In genomic region chr4:152382057-152382785, GRCh38 we compare ENCODE assay signal across 8 cellular contexts.
A peak's percentile ranks its signal among the peaks of the same experiment; 100 is the strongest.
DNase-seq lines count a peak whose midpoint lies in the region; ATAC-seq and TF ChIP-seq lines count a peak whose summit lies in the region.

No MANE protein-coding gene starts in this region.

- intact Hi-C loops in CD8-positive, alpha-beta T cell (cut with DNase I, micrococcal nuclease): loop anchor here in 1 of 2 experiments (10.0 kb wide), 1 partner anchor 1267 kb away; no protein-coding TSS in a partner anchor
- intact Hi-C loops in mucosa of descending colon (cut with DNase I, micrococcal nuclease) (no loop called here), Caco-2 (cut with micrococcal nuclease; ENCODE audit: unreplicated experiment) (no loop called here)

- DNase-seq in CD8-positive, alpha-beta T cell: no peak
- DNase-seq in HFFc6 (no peak), mucosa of descending colon (no peak), NCI-H82 (lab: John Stamatoyannopoulos, UW) (no peak), pons (ENCODE audit: low spot score) (no peak), cortex of kidney (lab: John Stamatoyannopoulos, UW) (no peak), Caco-2 (no peak)
- no peak for DNase-seq in activated naive CD8-positive, alpha-beta T cell treated with anti-CD3 and anti-CD28 coated beads, Interleukin-2, amount 50 U/mL, for 24 hours

- peak overlapping the region; percentile 80 for H3K4me3 Mint-ChIP-seq in CD8-positive, alpha-beta T cell
- peak overlapping the region; percentile 73 for H3K4me3 Mint-ChIP-seq in HFFc6
- H3K4me3 Mint-ChIP-seq in activated naive CD8-positive, alpha-beta T cell treated with anti-CD3 and anti-CD28 coated beads, Interleukin-2, amount 50 U/mL, for 24 hours: peak overlapping the region; percentile 45
- H3K4me3 Mint-ChIP-seq in Caco-2 (ENCODE audit: unreplicated experiment): no peak overlapping the region

- no peaks in the 10 kb centered on the region for H3K27me3 ChIP-seq in CD8-positive, alpha-beta T cell (ENCODE audit: insufficient read depth, low read length)
- no peaks in the 10 kb centered on the region for H3K27me3 ChIP-seq in Caco-2 (replicated peaks; ENCODE audit: control insufficient read depth, insufficient read depth, low read length)

- H3K4me1 Mint-ChIP-seq in CD8-positive, alpha-beta T cell (ENCODE audit: low read depth): peaks cover 25% of the 10 kb centered on the region
- H3K4me1 Mint-ChIP-seq in HFFc6 (ENCODE audit: low read depth) (peaks cover 13% of the 10 kb centered on the region), Caco-2 (ENCODE audit: low read depth, unreplicated experiment) (no peaks in the 10 kb centered on the region)
- H3K4me1 Mint-ChIP-seq in activated naive CD8-positive, alpha-beta T cell treated with anti-CD3 and anti-CD28 coated beads, Interleukin-2, amount 50 U/mL, for 24 hours: peaks cover 15% of the 10 kb centered on the region

- H3K9me3 ChIP-seq in CD8-positive, alpha-beta T cell (ENCODE audit: low read length): no peaks in the 10 kb centered on the region
- H3K9me3 ChIP-seq in mucosa of descending colon: no peaks in the 10 kb centered on the region
- H3K9me3 ChIP-seq in Caco-2: no peaks in the 10 kb centered on the region

- H3K27ac Mint-ChIP-seq in CD8-positive, alpha-beta T cell: peak overlapping the region; percentile 89
- H3K27ac Mint-ChIP-seq in HFFc6: peak overlapping the region; percentile 22; the same call in 1 of the 2 replicates
- peak overlapping the region; percentile 63 for H3K27ac Mint-ChIP-seq in activated naive CD8-positive, alpha-beta T cell treated with anti-CD3 and anti-CD28 coated beads, Interleukin-2, amount 50 U/mL, for 24 hours
- H3K27ac Mint-ChIP-seq in Caco-2 (ENCODE audit: unreplicated experiment): no peak overlapping the region

- H3K9me3 Mint-ChIP-seq in CD8-positive, alpha-beta T cell: no peaks in the 10 kb centered on the region
- H3K9me3 Mint-ChIP-seq in HFFc6 (no peaks in the 10 kb centered on the region), Caco-2 (ENCODE audit: unreplicated experiment) (no peaks in the 10 kb centered on the region)
- H3K9me3 Mint-ChIP-seq in activated naive CD8-positive, alpha-beta T cell treated with anti-CD3 and anti-CD28 coated beads, Interleukin-2, amount 50 U/mL, for 24 hours: no peaks in the 10 kb centered on the region

- H3K4me3 ChIP-seq in CD8-positive, alpha-beta T cell (ENCODE audit: low read depth, low read length): no peak overlapping the region
- H3K4me3 ChIP-seq in mucosa of descending colon: no peak overlapping the region
- no peak overlapping the region for H3K4me3 ChIP-seq in Caco-2 (ENCODE audit: low read depth, low read length)

- H3K36me3 ChIP-seq in CD8-positive, alpha-beta T cell (ENCODE audit: insufficient read depth, low read length): no peaks in the 10 kb centered on the region
- no peaks in the 10 kb centered on the region for H3K36me3 ChIP-seq in mucosa of descending colon (ENCODE audit: low read depth)
- no peaks in the 10 kb centered on the region for H3K36me3 ChIP-seq in Caco-2 (ENCODE audit: control insufficient read depth, insufficient read depth, low read length)

- peak overlapping the region; percentile 20 for H3K27ac ChIP-seq in CD8-positive, alpha-beta T cell (ENCODE audit: low read depth, low read length)

- CTCF ChIA-PET in CD8-positive, alpha-beta T cell (lab: Charles Lee): interaction anchor here (1.0 kb wide), 1 partner anchor 10 kb away, joined by 3 read pairs; no protein-coding TSS in a partner anchor
- CTCF ChIA-PET in Caco-2 (lab: Charles Lee): no interaction called here

- POLR2A ChIA-PET in CD8-positive, alpha-beta T cell (lab: Charles Lee): no interaction called here
- POLR2A ChIA-PET in Caco-2 (lab: Charles Lee): no interaction called here

- H3K27me3 Mint-ChIP-seq in CD8-positive, alpha-beta T cell (ENCODE audit: low read depth): no peaks in the 10 kb centered on the region
- H3K27me3 Mint-ChIP-seq in HFFc6 (ENCODE audit: insufficient read depth): no peaks in the 10 kb centered on the region
- H3K27me3 Mint-ChIP-seq in activated naive CD8-positive, alpha-beta T cell treated with anti-CD3 and anti-CD28 coated beads, Interleukin-2, amount 50 U/mL, for 24 hours: no peaks in the 10 kb centered on the region
- no peaks in the 10 kb centered on the region for H3K27me3 Mint-ChIP-seq in Caco-2 (ENCODE audit: insufficient read depth, unreplicated experiment)

- H3K4me1 ChIP-seq in CD8-positive, alpha-beta T cell (ENCODE audit: insufficient read depth, low read length): peaks cover 12% of the 10 kb centered on the region
- H3K4me1 ChIP-seq in mucosa of descending colon (ENCODE audit: low read depth): no peaks in the 10 kb centered on the region
- H3K4me1 ChIP-seq in Caco-2: no peaks in the 10 kb centered on the region

- BruUV-seq in Caco-2 (replicated peaks; lab: Mats Ljungman, UMichigan): no TSS peak

- no peak for TF ChIP-seq CTCF in CD8-positive, alpha-beta T cell (IDR thresholded peaks at IDR 0.05)
- no peak for TF ChIP-seq CTCF in HFFc6 (IDR thresholded peaks at IDR 0.05)
- no peak for TF ChIP-seq CTCF in mucosa of descending colon (IDR thresholded peaks at IDR 0.05)
- no peak for TF ChIP-seq CTCF in Caco-2 (IDR thresholded peaks at IDR 0.05; ENCODE audit: insufficient read depth in 1 of 2, low read depth in 1 of 2, low read length in 1 of 2, severe bottlenecking in 1 of 2, unreplicated experiment in 1 of 2)

- ATAC-seq in CD8-positive, alpha-beta T cell: peak; percentile 74
- no peak for ATAC-seq in activated naive CD8-positive, alpha-beta T cell treated with anti-CD3 and anti-CD28 coated beads, Interleukin-2, amount 50 U/mL, for 24 hours
- peak; percentile 28 for ATAC-seq in mucosa of descending colon

- H3K36me3 Mint-ChIP-seq in CD8-positive, alpha-beta T cell: peaks cover 3% of the 10 kb centered on the region
- H3K36me3 Mint-ChIP-seq in HFFc6 (ENCODE audit: low read depth) (no peaks in the 10 kb centered on the region), Caco-2 (ENCODE audit: insufficient read depth, unreplicated experiment) (no peaks in the 10 kb centered on the region)
- H3K36me3 Mint-ChIP-seq in activated naive CD8-positive, alpha-beta T cell treated with anti-CD3 and anti-CD28 coated beads, Interleukin-2, amount 50 U/mL, for 24 hours (ENCODE audit: low read depth): no peaks in the 10 kb centered on the region
